Comparison of ENCODE assay signal across 8 cellular contexts in the genomic region with DNA sequence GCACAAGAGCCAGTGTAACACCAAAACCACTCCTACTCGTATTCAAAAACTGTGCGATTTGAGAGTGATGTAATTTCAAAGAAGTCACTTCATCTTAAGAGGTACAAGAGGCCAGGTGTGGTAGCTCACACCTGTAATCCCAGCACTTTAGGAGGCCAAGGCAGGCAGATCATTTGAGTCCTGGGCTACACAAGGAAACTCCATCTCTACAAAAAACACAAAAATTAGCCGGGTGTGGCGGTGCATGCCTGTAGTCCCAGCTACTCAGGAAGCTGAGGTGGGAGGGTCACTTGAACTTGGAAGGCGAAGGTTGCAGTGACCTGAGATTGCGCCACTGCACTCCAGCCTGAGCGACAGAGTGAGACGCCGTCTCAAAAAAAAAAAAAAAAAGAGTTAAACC. TPM values are rescaled to one million over a fixed set of nuclear protein-coding genes. Genes with fewer than 3 reads are reported as not detected.
DNase-seq lines count a peak whose midpoint lies in the region; ATAC-seq and TF ChIP-seq lines count a peak whose summit lies in the region.
"Not testable (repeated sequence)": the region's sequence is repeated elsewhere in the genome, so short reads cannot be mapped to it uniquely, and the experiment has no call there.

No MANE protein-coding gene starts in this region.

- in situ Hi-C loops in KBM-7 (cut with MboI; ENCODE audit: low pct_unique_long_range_greater_than_20kb, low sequenced_read_pairs) = not testable (repeated sequence)

- H3K4me3 ChIP-seq in lung; neutrophil (ENCODE audit: low read depth in 1 of 2, low read length in 1 of 2); thyroid gland (replicated peaks in 1 of 3): not testable (repeated sequence)

- H3K4me3 Mint-ChIP-seq in Calu3 (ENCODE audit: low read depth, unreplicated experiment) (peak overlapping the region; percentile 25), activated B cell treated with CpG ODN at 0.5 μM for 24 hours (peak overlapping the region; percentile 46)
- not testable (repeated sequence) for H3K4me3 Mint-ChIP-seq in effector memory CD8-positive, alpha-beta T cell

- H3K36me3 ChIP-seq in lung (ENCODE audit: control insufficient read depth in 2 of 2, insufficient read depth in 2 of 2, low read length in 2 of 2); neutrophil; thyroid gland: not testable (repeated sequence)

- intact Hi-C loops in Calu3 (cut with micrococcal nuclease; ENCODE audit: unreplicated experiment); activated B cell treated with CpG ODN at 0.5 μM for 24 hours (cut with micrococcal nuclease); left colon (cut with DNase I, micrococcal nuclease); thyroid gland (cut with DNase I): not testable (repeated sequence)

- POLR2A ChIA-PET in activated B cell treated with CpG ODN at 0.5 μM for 24 hours (lab: Charles Lee) = interaction anchor here (0.6 to 1.3 kb wide), 4 partner anchors 8 to 24 kb away, joined by 3 to 8 read pairs (median 4); no protein-coding TSS in a partner anchor

- TF ChIP-seq POLR2A in thyroid gland (IDR thresholded peaks at IDR 0.05) = not testable (repeated sequence)

- 35 to 42% methylated on average over 9 of the region's 9 CpGs for whole genome bisulfite sequencing in lung, 2 donors
- 28% methylated on average over 9 of the region's 9 CpGs for WGBS in thyroid gland, 2 donors

- H3K9me3 Mint-ChIP-seq in Calu3 (ENCODE audit: low read depth, unreplicated experiment); activated B cell treated with CpG ODN at 0.5 μM for 24 hours; effector memory CD8-positive, alpha-beta T cell: not testable (repeated sequence)

- BruUV-seq in Calu3 (replicated peaks; lab: Mats Ljungman, UMichigan) = not testable (repeated sequence)

- not testable (repeated sequence) for H3K27me3 ChIP-seq in lung (ENCODE audit: control insufficient read depth, insufficient read depth); neutrophil; thyroid gland

- not testable (repeated sequence) for ATAC-seq in activated B cell treated with CpG ODN at 0.5 μM for 24 hours (ENCODE audit: low read depth); effector memory CD8-positive, alpha-beta T cell (replicated peaks)
- peak; percentile 15 for ATAC-seq in left colon
- peak; percentile 60 for ATAC-seq in lung (ENCODE audit: insufficient read depth, low FRiP score)

- H3K27me3 Mint-ChIP-seq in Calu3 (ENCODE audit: unreplicated experiment); activated B cell treated with CpG ODN at 0.5 μM for 24 hours; effector memory CD8-positive, alpha-beta T cell: not testable (repeated sequence)

- H3K27ac ChIP-seq in lung (ENCODE audit: low read depth in 1 of 2, low read length in 1 of 2) (peak overlapping the region in 1 of 2 donors; percentile 47), neutrophil (peak overlapping the region; percentile 64), thyroid gland (peak overlapping the region; percentile 79 to 88 (median 87))

- H3K4me1 ChIP-seq in lung (ENCODE audit: control insufficient read depth in 2 of 2, insufficient read depth in 2 of 2, low read length in 2 of 2) (peaks cover 5 to 21% of the 10 kb centered on the region in 2 donors), neutrophil (ENCODE audit: control insufficient read depth in 1 of 2, insufficient read depth in 1 of 2, low read depth in 1 of 2, low read length in 1 of 2) (peaks cover 40 to 43% of the 10 kb centered on the region in 2 experiments), thyroid gland (peaks cover 63 to 67% of the 10 kb centered on the region in 2 donors)

- not testable (repeated sequence) for H3K36me3 Mint-ChIP-seq in Calu3 (ENCODE audit: insufficient read depth, unreplicated experiment); effector memory CD8-positive, alpha-beta T cell (ENCODE audit: insufficient read depth)
- H3K36me3 Mint-ChIP-seq in activated B cell treated with CpG ODN at 0.5 μM for 24 hours (ENCODE audit: low read depth) = peaks cover 14% of the 10 kb centered on the region

- CTCF ChIA-PET in Calu3 (lab: Charles Lee) (interaction anchor here (0.7 kb wide), 1 partner anchor 21 kb away, joined by 3 read pairs; no protein-coding TSS in a partner anchor), activated B cell treated with CpG ODN at 0.5 μM for 24 hours (lab: Charles Lee) (interaction anchor here (0.7 to 1.3 kb wide), 3 partner anchors 12 to 85 kb away, joined by 3 to 5 read pairs (median 5); no protein-coding TSS in a partner anchor)

- H3K9me3 ChIP-seq in lung (ENCODE audit: control insufficient read depth in 2 of 2, insufficient read depth in 1 of 2, low read length in 1 of 2); neutrophil; thyroid gland: not testable (repeated sequence)

- H3K4me1 Mint-ChIP-seq in Calu3 (ENCODE audit: low read depth, unreplicated experiment) (peaks cover 59% of the 10 kb centered on the region), activated B cell treated with CpG ODN at 0.5 μM for 24 hours (peaks cover 86% of the 10 kb centered on the region)
- H3K4me1 Mint-ChIP-seq in effector memory CD8-positive, alpha-beta T cell (ENCODE audit: low read depth in 2 of 2) = peaks cover 57 to 79% of the 10 kb centered on the region in 2 donors

- H3K27ac Mint-ChIP-seq in Calu3 (ENCODE audit: unreplicated experiment) = not testable (repeated sequence)
- peak overlapping the region; percentile 51 for H3K27ac Mint-ChIP-seq in activated B cell treated with CpG ODN at 0.5 μM for 24 hours
- peak overlapping the region; percentile 18 to 84 for H3K27ac Mint-ChIP-seq in effector memory CD8-positive, alpha-beta T cell

- not testable (repeated sequence) for DNase-seq in Calu3; activated B cell treated with CpG ODN at 0.5 μM for 24 hours; effector memory CD8-positive, alpha-beta T cell; left colon
- DNase-seq in KBM-7 (peak; percentile 44), lung (ENCODE audit: low spot score) (peak; percentile 76), thyroid gland (peak; percentile 93 to 95)

- TF ChIP-seq CTCF in Calu3 (IDR thresholded peaks at IDR 0.05; ENCODE audit: unreplicated experiment); activated B cell treated with CpG ODN at 0.5 μM for 24 hours (IDR thresholded peaks at IDR 0.05); lung (IDR thresholded peaks at IDR 0.05; ENCODE audit: control extremely low read depth, extremely low read depth); neutrophil (IDR thresholded peaks at IDR 0.05); thyroid gland (IDR thresholded peaks at IDR 0.05): not testable (repeated sequence)

RNA-seq across cellular contexts. Expression of a gene that starts 21.2 kb away (rescaled TPM):
- total RNA-seq in Calu3 (2022) (44.3 and 45.4 TPM in 2 replicates), activated B cell treated with CpG ODN at 0.5 μM for 24 hours (147 and 156 TPM in 2 replicates), left colon (10 to 100 TPM; 52.6 to 54.6 TPM), lung (10 to 100 TPM; 66.9 to 77.2 TPM), thyroid gland (100 to 1,000 TPM; 107 to 198 (median 116) TPM)
- 10 to 100 TPM; 34.3 to 42.1 TPM for polyA plus RNA-seq in lung
